In the genomic region with DNA sequence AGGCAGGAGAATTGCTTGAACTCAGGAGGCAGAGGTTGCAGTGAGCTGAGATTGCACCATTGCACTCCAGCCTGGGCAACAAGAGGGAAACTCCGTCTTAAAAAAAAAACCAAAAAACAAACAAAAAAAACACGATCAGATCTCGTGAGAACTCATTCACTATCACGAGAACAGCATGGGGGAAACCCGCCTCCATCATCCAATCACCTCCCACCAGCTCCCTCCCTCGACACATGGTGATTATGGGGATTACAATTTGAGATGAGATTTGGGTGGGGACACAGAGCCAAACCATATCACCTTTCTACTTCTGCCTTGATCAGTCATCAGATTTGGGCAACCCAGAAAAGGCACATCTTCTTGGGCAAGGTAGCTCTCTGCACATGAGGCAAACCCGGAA, we compare ENCODE assay signal across 1 cellular context.
A peak's percentile ranks its signal among the peaks of the same experiment; 100 is the strongest.
TF ChIP-seq lines count a peak whose summit lies in the region.
"Not testable (repeated sequence)": the region's sequence is repeated elsewhere in the genome, so short reads cannot be mapped to it uniquely, and the experiment has no call there.

No MANE protein-coding gene starts in this region.

TF ChIP-seq in K562, 482 proteins besides CTCF, POLR2A, EP300 and RAD21 (continued from another document):
- TF ChIP-seq, protein P1, sequence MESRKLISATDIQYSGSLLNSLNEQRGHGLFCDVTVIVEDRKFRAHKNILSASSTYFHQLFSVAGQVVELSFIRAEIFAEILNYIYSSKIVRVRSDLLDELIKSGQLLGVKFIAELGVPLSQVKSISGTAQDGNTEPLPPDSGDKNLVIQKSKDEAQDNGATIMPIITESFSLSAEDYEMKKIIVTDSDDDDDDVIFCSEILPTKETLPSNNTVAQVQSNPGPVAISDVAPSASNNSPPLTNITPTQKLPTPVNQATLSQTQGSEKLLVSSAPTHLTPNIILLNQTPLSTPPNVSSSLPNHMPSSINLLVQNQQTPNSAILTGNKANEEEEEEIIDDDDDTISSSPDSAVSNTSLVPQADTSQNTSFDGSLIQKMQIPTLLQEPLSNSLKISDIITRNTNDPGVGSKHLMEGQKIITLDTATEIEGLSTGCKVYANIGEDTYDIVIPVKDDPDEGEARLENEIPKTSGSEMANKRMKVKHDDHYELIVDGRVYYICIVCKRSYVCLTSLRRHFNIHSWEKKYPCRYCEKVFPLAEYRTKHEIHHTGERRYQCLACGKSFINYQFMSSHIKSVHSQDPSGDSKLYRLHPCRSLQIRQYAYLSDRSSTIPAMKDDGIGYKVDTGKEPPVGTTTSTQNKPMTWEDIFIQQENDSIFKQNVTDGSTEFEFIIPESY (CRISPR knock-in tag; IDR thresholded peaks at IDR 0.05) = peak; percentile 90
- TF ChIP-seq FOXM1 (IDR thresholded peaks at IDR 0.05; ENCODE audit: low read depth) (peak; percentile 63; the same call in 1 of the 2 replicates), CC2D1A (IDR thresholded peaks at IDR 0.05) (peak; percentile 98), CHD2 (IDR thresholded peaks at IDR 0.05; ENCODE audit: low read depth, low read length) (peak; percentile 70; the same call in 1 of the 2 replicates)
- TF ChIP-seq FOXM1 (CRISPR knock-in tag; IDR thresholded peaks at IDR 0.05; ENCODE audit: low read depth) = not testable (repeated sequence)
- TF ChIP-seq, protein P2, sequence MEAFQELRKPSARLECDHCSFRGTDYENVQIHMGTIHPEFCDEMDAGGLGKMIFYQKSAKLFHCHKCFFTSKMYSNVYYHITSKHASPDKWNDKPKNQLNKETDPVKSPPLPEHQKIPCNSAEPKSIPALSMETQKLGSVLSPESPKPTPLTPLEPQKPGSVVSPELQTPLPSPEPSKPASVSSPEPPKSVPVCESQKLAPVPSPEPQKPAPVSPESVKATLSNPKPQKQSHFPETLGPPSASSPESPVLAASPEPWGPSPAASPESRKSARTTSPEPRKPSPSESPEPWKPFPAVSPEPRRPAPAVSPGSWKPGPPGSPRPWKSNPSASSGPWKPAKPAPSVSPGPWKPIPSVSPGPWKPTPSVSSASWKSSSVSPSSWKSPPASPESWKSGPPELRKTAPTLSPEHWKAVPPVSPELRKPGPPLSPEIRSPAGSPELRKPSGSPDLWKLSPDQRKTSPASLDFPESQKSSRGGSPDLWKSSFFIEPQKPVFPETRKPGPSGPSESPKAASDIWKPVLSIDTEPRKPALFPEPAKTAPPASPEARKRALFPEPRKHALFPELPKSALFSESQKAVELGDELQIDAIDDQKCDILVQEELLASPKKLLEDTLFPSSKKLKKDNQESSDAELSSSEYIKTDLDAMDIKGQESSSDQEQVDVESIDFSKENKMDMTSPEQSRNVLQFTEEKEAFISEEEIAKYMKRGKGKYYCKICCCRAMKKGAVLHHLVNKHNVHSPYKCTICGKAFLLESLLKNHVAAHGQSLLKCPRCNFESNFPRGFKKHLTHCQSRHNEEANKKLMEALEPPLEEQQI (IDR thresholded peaks at IDR 0.05) = peak; percentile 87
